ENCODE assay signal across 18 cellular contexts in genomic region chr9:36046923-36047322, GRCh38.
"Had no signal": no experiment of that assay in that cellular context is flagged by ENCODE, and none has a peak within 500 bp of the region (broad histone marks: within the 10 kb centered on the region; RNA-seq: fewer than 3 reads in every experiment).

No MANE protein-coding gene starts in this region.

- H3K9me3 ChIP-seq: gastrocnemius medialis, pancreas, psoas muscle, transverse colon had no signal

- H3K4me3 ChIP-seq: gastrocnemius medialis, pancreas, psoas muscle, skin epidermis, transverse colon had no signal

- H3K27me3 ChIP-seq: gastrocnemius medialis, pancreas, transverse colon had no signal

- H3K4me1 ChIP-seq: gastrocnemius medialis, pancreas, psoas muscle had no signal

- H3K27ac ChIP-seq: gastrocnemius medialis, pancreas, psoas muscle, transverse colon had no signal

- H3K4me3 Mint-ChIP-seq: activated CD4-positive, alpha-beta T cell treated with anti-CD3 and anti-CD28 coated beads, Interleukin-2, amount 10 ng/mL, durations not matched to agents 7 days and 5 days; activated CD8-positive, alpha-beta memory T cell treated with anti-CD3 and anti-CD28 coated beads, Interleukin-2, amount 10 ng/mL, durations not matched to agents 7 days and 5 days; activated CD8-positive, alpha-beta T cell treated with anti-CD3 and anti-CD28 coated beads for 36 hours; activated naive CD4-positive, alpha-beta T cell treated with anti-CD3 and anti-CD28 coated beads, Interleukin-2, amount 10 ng/mL, durations not matched to agents 7 days and 5 days; memory B cell; nephron; stimulated activated memory B cell treated with anti-CD40 and anti-IgM and Interleukin-4, amounts not matched to agents 10 μg/mL and 1 μg/mL and 100 μg/mL, for 72 hours; T-helper 1 cell treated with Interleukin-12 subunit alpha and Interleukin-12 subunit beta and Interleukin-4 antibody, amounts not matched to agents 30 μg/mL and 1 μg/mL, for 36 hours had no signal

- H3K27ac Mint-ChIP-seq: activated CD4-positive, alpha-beta T cell treated with anti-CD3 and anti-CD28 coated beads, Interleukin-2, amount 10 ng/mL, durations not matched to agents 7 days and 5 days; activated CD8-positive, alpha-beta memory T cell treated with anti-CD3 and anti-CD28 coated beads, Interleukin-2, amount 10 ng/mL, durations not matched to agents 7 days and 5 days; activated CD8-positive, alpha-beta T cell treated with anti-CD3 and anti-CD28 coated beads for 36 hours; activated naive CD4-positive, alpha-beta T cell treated with anti-CD3 and anti-CD28 coated beads, Interleukin-2, amount 10 ng/mL, durations not matched to agents 7 days and 5 days; memory B cell; nephron; stimulated activated memory B cell treated with anti-CD40 and anti-IgM and Interleukin-4, amounts not matched to agents 10 μg/mL and 1 μg/mL and 100 μg/mL, for 72 hours; T-helper 1 cell treated with Interleukin-12 subunit alpha and Interleukin-12 subunit beta and Interleukin-4 antibody, amounts not matched to agents 30 μg/mL and 1 μg/mL, for 36 hours had no signal

- ATAC-seq: activated CD8-positive, alpha-beta memory T cell treated with anti-CD3 and anti-CD28 coated beads, Interleukin-2, amount 10 ng/mL, durations not matched to agents 7 days and 5 days; activated CD8-positive, alpha-beta T cell treated with anti-CD3 and anti-CD28 coated beads for 36 hours; gastrocnemius medialis; pancreas; psoas muscle; right cardiac atrium; stimulated activated memory B cell treated with anti-CD40 and anti-IgM and Interleukin-4, amounts not matched to agents 10 μg/mL and 1 μg/mL and 100 μg/mL, for 72 hours had no signal

- H3K36me3 ChIP-seq: gastrocnemius medialis, pancreas, transverse colon had no signal

- H3K36me3 Mint-ChIP-seq: activated naive CD4-positive, alpha-beta T cell treated with anti-CD3 and anti-CD28 coated beads, Interleukin-2, amount 10 ng/mL, durations not matched to agents 7 days and 5 days; stimulated activated memory B cell treated with anti-CD40 and anti-IgM and Interleukin-4, amounts not matched to agents 10 μg/mL and 1 μg/mL and 100 μg/mL, for 72 hours had no signal

- H3K9me3 Mint-ChIP-seq: activated CD4-positive, alpha-beta T cell treated with anti-CD3 and anti-CD28 coated beads, Interleukin-2, amount 10 ng/mL, durations not matched to agents 7 days and 5 days; activated CD8-positive, alpha-beta T cell treated with anti-CD3 and anti-CD28 coated beads for 36 hours; activated naive CD4-positive, alpha-beta T cell treated with anti-CD3 and anti-CD28 coated beads, Interleukin-2, amount 10 ng/mL, durations not matched to agents 7 days and 5 days; memory B cell; stimulated activated memory B cell treated with anti-CD40 and anti-IgM and Interleukin-4, amounts not matched to agents 10 μg/mL and 1 μg/mL and 100 μg/mL, for 72 hours; T-helper 1 cell treated with Interleukin-12 subunit alpha and Interleukin-12 subunit beta and Interleukin-4 antibody, amounts not matched to agents 30 μg/mL and 1 μg/mL, for 36 hours had no signal

- H3K27me3 Mint-ChIP-seq: activated CD4-positive, alpha-beta T cell treated with anti-CD3 and anti-CD28 coated beads, Interleukin-2, amount 10 ng/mL, durations not matched to agents 7 days and 5 days; activated CD8-positive, alpha-beta memory T cell treated with anti-CD3 and anti-CD28 coated beads, Interleukin-2, amount 10 ng/mL, durations not matched to agents 7 days and 5 days; activated CD8-positive, alpha-beta T cell treated with anti-CD3 and anti-CD28 coated beads for 36 hours; activated naive CD4-positive, alpha-beta T cell treated with anti-CD3 and anti-CD28 coated beads, Interleukin-2, amount 10 ng/mL, durations not matched to agents 7 days and 5 days; memory B cell; stimulated activated memory B cell treated with anti-CD40 and anti-IgM and Interleukin-4, amounts not matched to agents 10 μg/mL and 1 μg/mL and 100 μg/mL, for 72 hours had no signal

- DNase-seq: activated CD4-positive, alpha-beta T cell treated with anti-CD3 and anti-CD28 coated beads, Interleukin-2, amount 10 ng/mL, durations not matched to agents 7 days and 5 days; activated CD8-positive, alpha-beta memory T cell treated with anti-CD3 and anti-CD28 coated beads, Interleukin-2, amount 10 ng/mL, durations not matched to agents 7 days and 5 days; activated CD8-positive, alpha-beta T cell treated with anti-CD3 and anti-CD28 coated beads for 36 hours; activated effector memory CD4-positive, alpha-beta T cell treated with anti-CD3 and anti-CD28 coated beads, Interleukin-2, amount 50 U/mL, for 16 hours; activated naive CD4-positive, alpha-beta T cell treated with anti-CD3 and anti-CD28 coated beads, Interleukin-2, amount 10 ng/mL, durations not matched to agents 7 days and 5 days; activated T-cell treated with anti-CD3 and anti-CD28 coated beads for 4 hours; cortex of kidney; gastrocnemius medialis; pancreas; psoas muscle; right cardiac atrium; T1000; transverse colon had no signal
